In genomic region chr17:40953876-40954275, GRCh38 we compare ENCODE assay signal across 14 cellular contexts. TPM values are rescaled to one million over a fixed set of nuclear protein-coding genes. Genes with fewer than 3 reads are reported as not detected.
DNase-seq lines count a peak whose midpoint lies in the region; ATAC-seq and TF ChIP-seq lines count a peak whose summit lies in the region.
"Had no signal": no experiment of that assay in that cellular context is flagged by ENCODE, and none has a peak within 500 bp of the region (broad histone marks: within the 10 kb centered on the region; RNA-seq: fewer than 3 reads in every experiment).

No MANE protein-coding gene starts in this region.

- no peaks in the 10 kb centered on the region for H3K9me3 ChIP-seq in PC-9 (ENCODE audit: insufficient read depth, low read depth)
- H3K9me3 ChIP-seq in fibroblast of lung (ENCODE audit: control insufficient read depth, insufficient read depth, low read depth, low read length), result no peaks in the 10 kb centered on the region
- no peaks in the 10 kb centered on the region for H3K9me3 ChIP-seq in neural progenitor cell (ENCODE audit: low read depth)

- BruUV-seq in PC-9 (replicated peaks; lab: Mats Ljungman, UMichigan), result no TSS peak

- H3K79me2 ChIP-seq in PC-9 (ENCODE audit: low read depth) (0 out of 2 replicates have a peak, but pooled peaks cover 5% of the 10 kb centered on the region), fibroblast of lung (ENCODE audit: control insufficient read depth, insufficient read depth, low read length) (no peaks in the 10 kb centered on the region), neural progenitor cell (ENCODE audit: low read depth) (no peaks in the 10 kb centered on the region)

- H3K4me1 ChIP-seq in PC-9 (replicated peaks; ENCODE audit: insufficient read depth) (peaks cover 74% of the 10 kb centered on the region), fibroblast of lung (ENCODE audit: control insufficient read depth, extremely low read depth, insufficient read depth, low read length) (peaks cover 22% of the 10 kb centered on the region), neural progenitor cell (peaks cover 15% of the 10 kb centered on the region)

- intact Hi-C loops in activated CD4-positive, alpha-beta T cell treated with anti-CD3 and anti-CD28 coated beads for 36 hours (cut with DNase I, micrococcal nuclease), result no loop called here
- intact Hi-C loops in PC-9 (cut with micrococcal nuclease; ENCODE audit: unreplicated experiment), result no loop called here

- H3F3A ChIP-seq in PC-9 (ENCODE audit: insufficient read depth, low read depth) (peaks cover 54% of the 10 kb centered on the region), neural progenitor cell (ENCODE audit: low read depth) (peaks cover 8% of the 10 kb centered on the region)

- no peak overlapping the region for H3K4me3 ChIP-seq in PC-9
- no peak overlapping the region for H3K4me3 ChIP-seq in fibroblast of lung (replicated peaks in 1 of 4; ENCODE audit: control extremely low read depth in 1 of 4, insufficient read depth in 1 of 4, low read depth in 3 of 4, low read length in 4 of 4)
- no peak overlapping the region for H3K4me3 ChIP-seq in neural progenitor cell

- H3K27me3 ChIP-seq in PC-9 (ENCODE audit: insufficient read depth, low read depth), result no peaks in the 10 kb centered on the region
- no peaks in the 10 kb centered on the region for H3K27me3 ChIP-seq in fibroblast of lung (ENCODE audit: control insufficient read depth, insufficient read depth, low read length)
- H3K27me3 ChIP-seq in neural progenitor cell, result no peaks in the 10 kb centered on the region

- H3K9me2 ChIP-seq in PC-9 (ENCODE audit: insufficient read depth), result no peaks in the 10 kb centered on the region

- peak; percentile 23 for DNase-seq in activated CD4-positive, alpha-beta T cell treated with anti-CD3 and anti-CD28 coated beads for 36 hours
- no peak for DNase-seq in activated CD4-positive, alpha-beta T cell treated with anti-CD3 and anti-CD28 coated beads for 4 hours
- DNase-seq in PC-9 (peak in 1 of 2 experiments; percentile 98), fibroblast of lung (ENCODE audit: low read depth in 2 of 2) (peak; percentile 12 to 96), Kasumi-1 (lab: John Stamatoyannopoulos, UW) (no peak), neural progenitor cell (ENCODE audit: low spot score) (no peak), mucosa of gallbladder (ENCODE audit: low spot score) (no peak)
- peak; percentile 38 for DNase-seq in stimulated activated CD8-positive, alpha-beta memory T cell treated with anti-CD3 and anti-CD28 coated beads, Interleukin-4, amount 100 ng/mL, for 48 hours
- DNase-seq: DND-41, NCI-H1930, T-cell had no signal

- H3K27me3 Mint-ChIP-seq in activated CD4-positive, alpha-beta T cell treated with anti-CD3 and anti-CD28 coated beads for 36 hours, result peaks cover 23% of the 10 kb centered on the region
- no peaks in the 10 kb centered on the region for H3K27me3 Mint-ChIP-seq in neural progenitor cell (ENCODE audit: insufficient read depth, low read depth)

- no peaks in the 10 kb centered on the region for H3K36me3 Mint-ChIP-seq in activated CD4-positive, alpha-beta T cell treated with anti-CD3 and anti-CD28 coated beads for 36 hours (ENCODE audit: low read depth)
- no peaks in the 10 kb centered on the region for H3K36me3 Mint-ChIP-seq in neural progenitor cell
- H3K36me3 Mint-ChIP-seq: T-cell had no signal

- ATAC-seq in activated CD4-positive, alpha-beta T cell treated with anti-CD3 and anti-CD28 coated beads for 36 hours, result peak; percentile 64
- ATAC-seq: T-cell had no signal

- no peaks in the 10 kb centered on the region for H3K36me3 ChIP-seq in PC-9 (ENCODE audit: low read depth)
- H3K36me3 ChIP-seq in fibroblast of lung (ENCODE audit: control insufficient read depth, insufficient read depth, low read length), result no peaks in the 10 kb centered on the region
- no peaks in the 10 kb centered on the region for H3K36me3 ChIP-seq in neural progenitor cell

- H4K20me1 ChIP-seq in PC-9 (ENCODE audit: insufficient read depth) (no peaks in the 10 kb centered on the region), fibroblast of lung (ENCODE audit: control insufficient read depth, extremely low read depth, insufficient read depth, low read length) (no peaks in the 10 kb centered on the region), neural progenitor cell (ENCODE audit: low read depth) (no peaks in the 10 kb centered on the region)

- POLR2A ChIA-PET in activated CD4-positive, alpha-beta T cell treated with anti-CD3 and anti-CD28 coated beads for 36 hours (lab: Charles Lee), result no interaction called here
- POLR2A ChIA-PET in PC-9 (lab: Charles Lee; ENCODE audit: unreplicated experiment), result no interaction called here

- no peak overlapping the region for H2AFZ ChIP-seq in PC-9
- H2AFZ ChIP-seq in fibroblast of lung (ENCODE audit: low read length), result no peak overlapping the region
- H2AFZ ChIP-seq in neural progenitor cell (replicated peaks), result no peak overlapping the region

- no peak for TF ChIP-seq CTCF in PC-9 (conservative IDR thresholded peaks at IDR 0.05)
- TF ChIP-seq CTCF in fibroblast of lung (conservative IDR thresholded peaks at IDR 0.05 in 1 of 2, IDR thresholded peaks at IDR 0.05 in 1 of 2; ENCODE audit: low read depth in 1 of 2, low read length in 2 of 2), result no peak
- no peak for TF ChIP-seq CTCF in neural progenitor cell (IDR thresholded peaks at IDR 0.05)

- H3K9me3 Mint-ChIP-seq in activated CD4-positive, alpha-beta T cell treated with anti-CD3 and anti-CD28 coated beads for 36 hours (ENCODE audit: low read depth), result no peaks in the 10 kb centered on the region
- H3K9me3 Mint-ChIP-seq in neural progenitor cell, result no peaks in the 10 kb centered on the region
- H3K9me3 Mint-ChIP-seq: nephron, T-cell had no signal

- H3K9ac ChIP-seq in fibroblast of lung (ENCODE audit: insufficient read depth, low read length) (no peak overlapping the region), neural progenitor cell (no peak overlapping the region)
- H3K9ac ChIP-seq: KMS-11 had no signal

- H3K4me3 Mint-ChIP-seq in activated CD4-positive, alpha-beta T cell treated with anti-CD3 and anti-CD28 coated beads for 36 hours, result no peak overlapping the region
- H3K4me3 Mint-ChIP-seq in neural progenitor cell, result no peak overlapping the region
- H3K4me3 Mint-ChIP-seq: nephron, T-cell had no signal

- no peaks in the 10 kb centered on the region for H3K4me1 Mint-ChIP-seq in activated CD4-positive, alpha-beta T cell treated with anti-CD3 and anti-CD28 coated beads for 36 hours
- H3K4me1 Mint-ChIP-seq in neural progenitor cell, result peaks cover 9% of the 10 kb centered on the region

- no peak overlapping the region for H3K27ac Mint-ChIP-seq in activated CD4-positive, alpha-beta T cell treated with anti-CD3 and anti-CD28 coated beads for 36 hours
- no peak overlapping the region for H3K27ac Mint-ChIP-seq in neural progenitor cell
- H3K27ac Mint-ChIP-seq: T-cell had no signal

- H3K27ac ChIP-seq in PC-9 (peak overlapping the region; percentile 98), fibroblast of lung (ENCODE audit: insufficient read depth, low read length) (peak overlapping the region; percentile 70), neural progenitor cell (no peak overlapping the region)
- H3K27ac ChIP-seq: KMS-11 had no signal

- H3K4me2 ChIP-seq in PC-9 (peak overlapping the region; percentile 54), fibroblast of lung (ENCODE audit: extremely low read depth, insufficient read depth, low read length) (peak overlapping the region; percentile 13), neural progenitor cell (no peak overlapping the region)
- H3K4me2 ChIP-seq: KMS-11 had no signal

- CTCF ChIA-PET in activated CD4-positive, alpha-beta T cell treated with anti-CD3 and anti-CD28 coated beads for 36 hours (lab: Charles Lee), result no interaction called here
- CTCF ChIA-PET in PC-9 (lab: Charles Lee), result no interaction called here

RNA-seq across cellular contexts. Expression of gene KRT39, which starts 12.9 kb away (rescaled TPM):
- not detected for total RNA-seq in activated CD4-positive, alpha-beta T cell treated with anti-CD3 and anti-CD28 coated beads for 36 hours
- total RNA-seq in PC-9 (2021), result not detected in 2 replicates
- total RNA-seq in fibroblast of lung, result 0.26 and 0.33 TPM in 2 replicates
- 0.19 and 0.22 TPM in 2 replicates for polyA plus RNA-seq in fibroblast of lung
- polyA plus RNA-seq in fibroblast of lung (2012), result 0.16 and 0.19 TPM in 2 replicates
- not detected in 2 replicates for polyA minus RNA-seq in fibroblast of lung (ENCODE audit: low replicate concordance)
- total RNA-seq in neural progenitor cell (ENCODE audit: low replicate concordance), result not detected in 2 replicates
- not detected for total RNA-seq in mucosa of gallbladder
- total RNA-seq: A172, T-cell had no signal

RNA-seq across cellular contexts. Expression of gene KRT23, which starts 16.4 kb away (rescaled TPM):
- total RNA-seq in activated CD4-positive, alpha-beta T cell treated with anti-CD3 and anti-CD28 coated beads for 36 hours, result not detected
- total RNA-seq in PC-9 (2021) (not detected in 2 replicates), fibroblast of lung (not detected in 2 replicates), neural progenitor cell (ENCODE audit: low replicate concordance) (0.60 TPM in 1 of 2 replicates, not detected in the other), mucosa of gallbladder (7.0 TPM)
- 0.11 and 0.17 TPM in 2 replicates for polyA plus RNA-seq in fibroblast of lung
- 0.07 TPM in 1 of 2 replicates, not detected in the other for polyA plus RNA-seq in fibroblast of lung (2012)
- polyA minus RNA-seq in fibroblast of lung (ENCODE audit: low replicate concordance), result not detected in 2 replicates
- total RNA-seq: A172, T-cell had no signal

RNA-seq across cellular contexts. Expression of gene KRT40, which starts 30.2 kb away (rescaled TPM):
- total RNA-seq in activated CD4-positive, alpha-beta T cell treated with anti-CD3 and anti-CD28 coated beads for 36 hours, result not detected
- not detected in 2 replicates for total RNA-seq in PC-9 (2021)
- total RNA-seq in fibroblast of lung, result not detected in 2 replicates
- polyA plus RNA-seq in fibroblast of lung, result 0.03 and 0.05 TPM in 2 replicates
- polyA plus RNA-seq in fibroblast of lung (2012), result not detected in 2 replicates
- polyA minus RNA-seq in fibroblast of lung (ENCODE audit: low replicate concordance), result not detected in 2 replicates
- total RNA-seq in neural progenitor cell (ENCODE audit: low replicate concordance), result not detected in 2 replicates
- not detected for total RNA-seq in mucosa of gallbladder
- total RNA-seq: A172, T-cell had no signal

RNA-seq across cellular contexts. Expression of gene KRTAP3-3, which starts 40.1 kb away (rescaled TPM):
- total RNA-seq in activated CD4-positive, alpha-beta T cell treated with anti-CD3 and anti-CD28 coated beads for 36 hours, result not detected
- total RNA-seq in PC-9 (2021) (not detected in 2 replicates), fibroblast of lung (not detected in 2 replicates), neural progenitor cell (ENCODE audit: low replicate concordance) (not detected in 2 replicates), mucosa of gallbladder (not detected)
- polyA plus RNA-seq in fibroblast of lung, result not detected in 2 replicates
- polyA plus RNA-seq in fibroblast of lung (2012), result not detected in 2 replicates
- not detected in 2 replicates for polyA minus RNA-seq in fibroblast of lung (ENCODE audit: low replicate concordance)
- total RNA-seq: A172, T-cell had no signal

RNA-seq across cellular contexts. Expression of gene KRTAP3-2, which starts 45.8 kb away (rescaled TPM):
- not detected for total RNA-seq in activated CD4-positive, alpha-beta T cell treated with anti-CD3 and anti-CD28 coated beads for 36 hours
- total RNA-seq in PC-9 (2021), result not detected in 2 replicates
- total RNA-seq in fibroblast of lung, result not detected in 2 replicates
- not detected in 2 replicates for polyA plus RNA-seq in fibroblast of lung
- not detected in 2 replicates for polyA plus RNA-seq in fibroblast of lung (2012)
- polyA minus RNA-seq in fibroblast of lung (ENCODE audit: low replicate concordance), result not detected in 2 replicates
- not detected in 2 replicates for total RNA-seq in neural progenitor cell (ENCODE audit: low replicate concordance)
- total RNA-seq in mucosa of gallbladder, result not detected
- total RNA-seq: A172, T-cell had no signal

Comparison
In these comparisons a context has a peak if more than half of its experiments do, and no peak if none do; other contexts are left out.
1. DNase-seq: peak in activated CD4-positive, alpha-beta T cell treated with anti-CD3 and anti-CD28 coated beads for 36 hours (single experiment), fibroblast of lung (2 of 2) and stimulated activated CD8-positive, alpha-beta memory T cell treated with anti-CD3 and anti-CD28 coated beads, Interleukin-4, amount 100 ng/mL, for 48 hours (single experiment); none in activated CD4-positive, alpha-beta T cell treated with anti-CD3 and anti-CD28 coated beads for 4 hours (0 of 2), Kasumi-1 (0 of 2), neural progenitor cell (single experiment) and mucosa of gallbladder (single experiment).